ENCODE assay signal across 20 cellular contexts in genomic region chr5:57598097-57598496, GRCh38.
DNase-seq lines count a peak whose midpoint lies in the region; TF ChIP-seq lines count a peak whose summit lies in the region.
"Had no signal": no experiment of that assay in that cellular context is flagged by ENCODE, and none has a peak within 500 bp of the region (broad histone marks: within the 10 kb centered on the region; RNA-seq: fewer than 3 reads in every experiment).

No MANE protein-coding gene starts in this region.

- peaks cover 15% of the 10 kb centered on the region for H3K4me1 Mint-ChIP-seq in activated naive CD4-positive, alpha-beta T cell treated with anti-CD3 and anti-CD28 coated beads for 36 hours (ENCODE audit: low read depth)
- H3K4me1 Mint-ChIP-seq in activated CD4-positive, alpha-beta memory T cell treated with anti-CD3 and anti-CD28 coated beads for 36 hours (ENCODE audit: low read depth) = peaks cover 15% of the 10 kb centered on the region
- H3K4me1 Mint-ChIP-seq: CD8-positive, alpha-beta memory T cell had no signal

- H3K27ac Mint-ChIP-seq in activated naive CD4-positive, alpha-beta T cell treated with anti-CD3 and anti-CD28 coated beads for 36 hours = no peak overlapping the region
- H3K27ac Mint-ChIP-seq in activated CD4-positive, alpha-beta memory T cell treated with anti-CD3 and anti-CD28 coated beads for 36 hours = no peak overlapping the region
- H3K27ac Mint-ChIP-seq: CD8-positive, alpha-beta memory T cell had no signal

- no peaks in the 10 kb centered on the region for H3K36me3 Mint-ChIP-seq in activated naive CD4-positive, alpha-beta T cell treated with anti-CD3 and anti-CD28 coated beads for 36 hours (ENCODE audit: low read depth)
- H3K36me3 Mint-ChIP-seq in activated CD4-positive, alpha-beta memory T cell treated with anti-CD3 and anti-CD28 coated beads for 36 hours = no peaks in the 10 kb centered on the region
- H3K36me3 Mint-ChIP-seq: CD8-positive, alpha-beta memory T cell had no signal

- CTCF ChIA-PET in activated naive CD4-positive, alpha-beta T cell treated with anti-CD3 and anti-CD28 coated beads for 36 hours (lab: Charles Lee) = no interaction called here
- CTCF ChIA-PET in activated CD4-positive, alpha-beta memory T cell treated with anti-CD3 and anti-CD28 coated beads for 36 hours (lab: Charles Lee) = interaction anchor here (1.0 kb wide), 1 partner anchor 861 kb away, joined by 3 read pairs; no protein-coding TSS in a partner anchor

- no peak overlapping the region for H3K4me3 ChIP-seq in osteoblast (ENCODE audit: insufficient read depth, low read length)
- H3K4me3 ChIP-seq: SJCRH30 had no signal

- H3K27ac ChIP-seq in osteoblast (ENCODE audit: low read depth, low read length) = no peak overlapping the region
- H3K27ac ChIP-seq: C4-2B, SJCRH30 had no signal

- no peaks in the 10 kb centered on the region for H3K9me3 Mint-ChIP-seq in activated naive CD4-positive, alpha-beta T cell treated with anti-CD3 and anti-CD28 coated beads for 36 hours
- H3K9me3 Mint-ChIP-seq in activated CD4-positive, alpha-beta memory T cell treated with anti-CD3 and anti-CD28 coated beads for 36 hours = no peaks in the 10 kb centered on the region

- intact Hi-C loops in activated naive CD4-positive, alpha-beta T cell treated with anti-CD3 and anti-CD28 coated beads for 36 hours (cut with micrococcal nuclease) = loop anchor here (10.0 kb wide), 1 partner anchor 273 kb away; no protein-coding TSS in a partner anchor
- intact Hi-C loops in activated CD4-positive, alpha-beta memory T cell treated with anti-CD3 and anti-CD28 coated beads for 36 hours (cut with micrococcal nuclease) = no loop called here

- H4K20me1 ChIP-seq in osteoblast (ENCODE audit: insufficient read depth, low read length) = no peaks in the 10 kb centered on the region

- peaks cover 18% of the 10 kb centered on the region for H3K27me3 Mint-ChIP-seq in activated naive CD4-positive, alpha-beta T cell treated with anti-CD3 and anti-CD28 coated beads for 36 hours (ENCODE audit: low read depth)
- H3K27me3 Mint-ChIP-seq in activated CD4-positive, alpha-beta memory T cell treated with anti-CD3 and anti-CD28 coated beads for 36 hours = peaks cover 4% of the 10 kb centered on the region

- peaks cover 9% of the 10 kb centered on the region for H3K27me3 ChIP-seq in osteoblast (ENCODE audit: insufficient read depth, low read length)
- H3K27me3 ChIP-seq: SJCRH30 had no signal

- peak overlapping the region; percentile 4 for H3K4me2 ChIP-seq in osteoblast (ENCODE audit: insufficient read depth, low read length)

- H2AFZ ChIP-seq in osteoblast (ENCODE audit: low read length) = no peak overlapping the region

- in situ Hi-C loops in G401 (cut with HindIII; ENCODE audit: low sequenced_read_pairs) = no loop called here

- DNase-seq in NCI-H82 (lab: John Stamatoyannopoulos, UW) (peak; percentile 1), NCI-H82 treated with DMSO at 0.1 percent for 48 hours (lab: John Stamatoyannopoulos, UW; ENCODE audit: unreplicated experiment) (no peak), globus pallidus (ENCODE audit: low spot score) (peak; percentile 11), osteoblast (ENCODE audit: insufficient read length, low spot score, missing footprints) (peak; percentile 23), NCI-H2227 (lab: John Stamatoyannopoulos, UW; ENCODE audit: unreplicated experiment) (no peak), G401 (ENCODE audit: low spot score) (no peak)
- no peak for DNase-seq in activated naive CD4-positive, alpha-beta T cell treated with anti-CD3 and anti-CD28 coated beads for 36 hours
- DNase-seq in activated CD4-positive, alpha-beta memory T cell treated with anti-CD3 and anti-CD28 coated beads for 36 hours = no peak
- DNase-seq: 8988T; AML-193; CD8-positive, alpha-beta memory T cell; GF-D8; MM.1S; NCI-H1048; NCI-H1417 treated with DMSO at 0.1 percent for 48 hours; NCI-H187; NCI-H446 treated with DMSO at 0.1 percent for 48 hours; NCI-H526 treated with DMSO at 0.1 percent for 48 hours; SJCRH30 had no signal

- TF ChIP-seq CTCF in osteoblast (IDR thresholded peaks at IDR 0.05; ENCODE audit: extremely low read depth, low read depth, low read length) = no peak

- no peaks in the 10 kb centered on the region for H3K79me2 ChIP-seq in osteoblast (ENCODE audit: insufficient read depth, low read length)

- no peak overlapping the region for H3K4me3 Mint-ChIP-seq in activated naive CD4-positive, alpha-beta T cell treated with anti-CD3 and anti-CD28 coated beads for 36 hours
- no peak overlapping the region for H3K4me3 Mint-ChIP-seq in activated CD4-positive, alpha-beta memory T cell treated with anti-CD3 and anti-CD28 coated beads for 36 hours
- H3K4me3 Mint-ChIP-seq: CD8-positive, alpha-beta memory T cell had no signal

- H3K36me3 ChIP-seq in osteoblast (ENCODE audit: insufficient read depth, low read length) = no peaks in the 10 kb centered on the region
- H3K36me3 ChIP-seq: SJCRH30 had no signal

- no peaks in the 10 kb centered on the region for H3K9me3 ChIP-seq in osteoblast (ENCODE audit: low read depth, low read length)
- H3K9me3 ChIP-seq: SJCRH30 had no signal

- H3K4me1 ChIP-seq in osteoblast (ENCODE audit: insufficient read depth, low read length) = peaks cover 8% of the 10 kb centered on the region

- POLR2A ChIA-PET in activated CD4-positive, alpha-beta memory T cell treated with anti-CD3 and anti-CD28 coated beads for 36 hours (lab: Charles Lee) = no interaction called here

Comparison
In these comparisons a context has a peak if more than half of its experiments do, and no peak if none do; other contexts are left out.
1. DNase-seq: peak in NCI-H82 (single experiment), globus pallidus (single experiment) and osteoblast (single experiment); none in NCI-H82 treated with DMSO at 0.1 percent for 48 hours (single experiment), NCI-H2227 (single experiment), activated naive CD4-positive, alpha-beta T cell treated with anti-CD3 and anti-CD28 coated beads for 36 hours (single experiment), G401 (single experiment) and activated CD4-positive, alpha-beta memory T cell treated with anti-CD3 and anti-CD28 coated beads for 36 hours (single experiment).